8 cellular contexts compared by ENCODE assay signal in the genomic region with DNA sequence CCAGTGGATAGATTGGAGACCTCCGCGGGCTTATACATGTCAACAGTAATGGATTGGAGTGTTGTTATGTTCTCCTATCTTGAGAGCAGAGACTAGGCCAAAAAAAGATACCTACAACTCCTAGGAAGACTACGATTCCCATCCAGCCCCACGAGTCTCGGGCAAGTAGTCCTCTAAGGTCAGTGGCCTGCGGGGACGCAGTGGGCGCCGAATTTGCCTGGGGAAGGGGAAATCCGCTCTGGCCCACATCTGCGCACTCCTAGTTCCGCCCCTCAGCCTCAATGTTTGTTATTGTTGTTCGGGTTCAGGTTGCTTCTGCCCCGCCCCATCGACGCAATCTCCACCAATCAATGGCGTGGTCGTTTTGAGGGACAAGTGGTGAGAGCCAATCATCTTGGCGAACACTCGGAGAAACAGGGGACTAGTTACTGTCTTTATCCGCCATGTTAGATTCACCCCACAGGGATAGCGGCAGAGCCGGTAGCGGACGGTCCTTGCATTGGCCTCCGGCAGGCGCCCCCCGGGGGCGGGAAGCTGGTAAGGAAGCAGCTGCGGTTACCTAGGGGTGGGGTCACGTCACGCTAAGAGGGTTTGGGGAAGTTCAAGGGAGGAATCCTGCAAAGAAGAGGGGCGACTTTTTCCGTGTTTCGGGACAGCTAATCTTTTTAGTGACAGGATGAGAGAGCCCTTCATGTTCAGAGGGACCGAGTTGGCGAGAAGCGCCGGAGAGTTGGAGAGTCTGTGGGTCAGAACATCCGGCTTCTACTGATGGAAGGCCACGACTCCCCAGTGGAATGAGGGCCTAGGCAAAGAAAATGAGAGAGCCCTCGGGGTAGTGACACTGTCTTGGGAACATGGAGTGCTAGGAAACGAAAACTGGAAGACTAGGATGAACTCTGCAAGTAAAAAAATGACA. TPM values are rescaled to one million over a fixed set of nuclear protein-coding genes. Genes with fewer than 3 reads are reported as not detected.
DNase-seq lines count a peak whose midpoint lies in the region; ATAC-seq, FAIRE-seq and TF ChIP-seq lines count a peak whose summit lies in the region.

A gene with protein sequence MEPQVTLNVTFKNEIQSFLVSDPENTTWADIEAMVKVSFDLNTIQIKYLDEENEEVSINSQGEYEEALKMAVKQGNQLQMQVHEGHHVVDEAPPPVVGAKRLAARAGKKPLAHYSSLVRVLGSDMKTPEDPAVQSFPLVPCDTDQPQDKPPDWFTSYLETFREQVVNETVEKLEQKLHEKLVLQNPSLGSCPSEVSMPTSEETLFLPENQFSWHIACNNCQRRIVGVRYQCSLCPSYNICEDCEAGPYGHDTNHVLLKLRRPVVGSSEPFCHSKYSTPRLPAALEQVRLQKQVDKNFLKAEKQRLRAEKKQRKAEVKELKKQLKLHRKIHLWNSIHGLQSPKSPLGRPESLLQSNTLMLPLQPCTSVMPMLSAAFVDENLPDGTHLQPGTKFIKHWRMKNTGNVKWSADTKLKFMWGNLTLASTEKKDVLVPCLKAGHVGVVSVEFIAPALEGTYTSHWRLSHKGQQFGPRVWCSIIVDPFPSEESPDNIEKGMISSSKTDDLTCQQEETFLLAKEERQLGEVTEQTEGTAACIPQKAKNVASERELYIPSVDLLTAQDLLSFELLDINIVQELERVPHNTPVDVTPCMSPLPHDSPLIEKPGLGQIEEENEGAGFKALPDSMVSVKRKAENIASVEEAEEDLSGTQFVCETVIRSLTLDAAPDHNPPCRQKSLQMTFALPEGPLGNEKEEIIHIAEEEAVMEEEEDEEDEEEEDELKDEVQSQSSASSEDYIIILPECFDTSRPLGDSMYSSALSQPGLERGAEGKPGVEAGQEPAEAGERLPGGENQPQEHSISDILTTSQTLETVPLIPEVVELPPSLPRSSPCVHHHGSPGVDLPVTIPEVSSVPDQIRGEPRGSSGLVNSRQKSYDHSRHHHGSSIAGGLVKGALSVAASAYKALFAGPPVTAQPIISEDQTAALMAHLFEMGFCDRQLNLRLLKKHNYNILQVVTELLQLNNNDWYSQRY (plus strand): TSS at position 449 of the 916 bp plus-strand sequence. CDS start 4,586 bp downstream, outside the sequence.

- H3K36me3 ChIP-seq in astrocyte (ENCODE audit: insufficient read depth, low read length), result peaks cover under 1% of the 10 kb centered on the region
- peaks cover 2% of the 10 kb centered on the region for H3K36me3 ChIP-seq in rectal smooth muscle tissue (ENCODE audit: control insufficient read depth, insufficient read depth, low read length)
- no peaks in the 10 kb centered on the region for H3K36me3 ChIP-seq in aorta (ENCODE audit: control insufficient read depth in 1 of 2, insufficient read depth in 2 of 2, low read length in 1 of 2)

- H3K9ac ChIP-seq in astrocyte (ENCODE audit: low read length) (peak within 1 kb of the TSS; percentile 92), rectal smooth muscle tissue (ENCODE audit: low read length) (peak within 1 kb of the TSS; percentile 95)

- H3K9me3 ChIP-seq in astrocyte (ENCODE audit: insufficient read depth, low read depth, low read length), result no peaks in the 10 kb centered on the region
- no peaks in the 10 kb centered on the region for H3K9me3 ChIP-seq in aorta (ENCODE audit: control insufficient read depth, low read length)

- H3K4me3 Mint-ChIP-seq in T-helper 2 cell treated with Interferon-gamma antibody and Interleukin-4, amounts not matched to agents 5 μg/mL and 100 μg/mL, for 36 hours, result no peak within 1 kb of the TSS
- H3K4me3 Mint-ChIP-seq in astrocyte (ENCODE audit: unreplicated experiment), result no peak within 1 kb of the TSS

- ATAC-seq in HG02973 (IDR thresholded peaks at IDR 0.05; ENCODE audit: unreplicated experiment) (peak; percentile 71), aorta (ENCODE audit: low FRiP score) (peak; percentile 94)

- peak within 1 kb of the TSS; percentile 95 for H3K4me2 ChIP-seq in astrocyte (ENCODE audit: low read length)

- H2AFZ ChIP-seq in astrocyte (ENCODE audit: low read depth, low read length), result peak within 1 kb of the TSS; percentile 90

- H3K27me3 ChIP-seq in astrocyte (ENCODE audit: insufficient read depth, low read length), result no peaks in the 10 kb centered on the region
- no peaks in the 10 kb centered on the region for H3K27me3 ChIP-seq in rectal smooth muscle tissue (ENCODE audit: control insufficient read depth, insufficient read depth, low read length)
- H3K27me3 ChIP-seq in aorta (ENCODE audit: control insufficient read depth in 1 of 2, insufficient read depth in 2 of 2, low read length in 1 of 2), result no peaks in the 10 kb centered on the region

- intact Hi-C loops in aorta (cut with DNase I), result loop anchor here (2.0 to 10.0 kb wide), 7 partner anchors 44 to 184 kb away; a partner anchor contains a TSS

- WGBS in aorta, 2 donors, result 0% methylated on average over 43 of the region's 43 CpGs

- H3K79me2 ChIP-seq in astrocyte (ENCODE audit: insufficient read depth, low read length), result peaks cover 33% of the 10 kb centered on the region

- no peaks in the 10 kb centered on the region for H3K9me3 Mint-ChIP-seq in T-helper 2 cell treated with Interferon-gamma antibody and Interleukin-4, amounts not matched to agents 5 μg/mL and 100 μg/mL, for 36 hours
- no peaks in the 10 kb centered on the region for H3K9me3 Mint-ChIP-seq in astrocyte (ENCODE audit: unreplicated experiment)

- no peaks in the 10 kb centered on the region for H4K20me1 ChIP-seq in astrocyte (ENCODE audit: insufficient read depth, low read length)

- DNase-seq in GM18507 (ENCODE audit: extremely low spot score, insufficient read length, low read depth) (peak; percentile 86), NCI-H1930 (lab: John Stamatoyannopoulos, UW) (peak; percentile 97), astrocyte (ENCODE audit: low read depth) (peak; percentile 93), hepatic stellate cell (ENCODE audit: low spot score) (peak; percentile 96), aorta (peak; percentile 94 to 96)
- DNase-seq in T-helper 2 cell treated with Interferon-gamma antibody and Interleukin-4, amounts not matched to agents 5 μg/mL and 100 μg/mL, for 36 hours (ENCODE audit: low spot score), result peak; percentile 97

- H3K27ac Mint-ChIP-seq in T-helper 2 cell treated with Interferon-gamma antibody and Interleukin-4, amounts not matched to agents 5 μg/mL and 100 μg/mL, for 36 hours, result no peak within 1 kb of the TSS
- H3K27ac Mint-ChIP-seq in astrocyte (ENCODE audit: unreplicated experiment), result no peak within 1 kb of the TSS

- H3K27ac ChIP-seq in astrocyte (ENCODE audit: low read depth, low read length) (peak within 1 kb of the TSS; percentile 94), rectal smooth muscle tissue (ENCODE audit: low read depth, low read length) (peak within 1 kb of the TSS; percentile 99), aorta (ENCODE audit: low read depth in 1 of 2, low read length in 2 of 2) (peak within 1 kb of the TSS; percentile 96 to 97)

- H3K27me3 Mint-ChIP-seq in T-helper 2 cell treated with Interferon-gamma antibody and Interleukin-4, amounts not matched to agents 5 μg/mL and 100 μg/mL, for 36 hours (ENCODE audit: low read depth), result no peaks in the 10 kb centered on the region
- H3K27me3 Mint-ChIP-seq in astrocyte (ENCODE audit: low read depth, unreplicated experiment), result no peaks in the 10 kb centered on the region

- peaks cover 13% of the 10 kb centered on the region for H3K36me3 Mint-ChIP-seq in T-helper 2 cell treated with Interferon-gamma antibody and Interleukin-4, amounts not matched to agents 5 μg/mL and 100 μg/mL, for 36 hours (ENCODE audit: low read depth)
- H3K36me3 Mint-ChIP-seq in astrocyte (ENCODE audit: low read depth, unreplicated experiment), result peaks cover 3% of the 10 kb centered on the region

- H3K4me1 ChIP-seq in astrocyte (ENCODE audit: insufficient read depth, low read length), result peaks cover 20% of the 10 kb centered on the region
- peaks cover 22% of the 10 kb centered on the region for H3K4me1 ChIP-seq in rectal smooth muscle tissue (ENCODE audit: control insufficient read depth, insufficient read depth, low read length)
- no peaks in the 10 kb centered on the region for H3K4me1 ChIP-seq in aorta (ENCODE audit: control insufficient read depth in 1 of 2, insufficient read depth in 2 of 2, low read length in 2 of 2)

- no peak for TF ChIP-seq CTCF in astrocyte (IDR thresholded peaks at IDR 0.05; ENCODE audit: insufficient read depth, low read depth, low read length)

- FAIRE-seq in GM18507 (lab: Jason Lieb, UNC), result peak; percentile 98
- peak; percentile 73 for FAIRE-seq in astrocyte (lab: Jason Lieb, UNC)

- H3K4me1 Mint-ChIP-seq in T-helper 2 cell treated with Interferon-gamma antibody and Interleukin-4, amounts not matched to agents 5 μg/mL and 100 μg/mL, for 36 hours (ENCODE audit: low read depth), result peaks cover 31% of the 10 kb centered on the region
- peaks cover 15% of the 10 kb centered on the region for H3K4me1 Mint-ChIP-seq in astrocyte (ENCODE audit: low read depth, unreplicated experiment)

- peak within 1 kb of the TSS; percentile 90 for H3K4me3 ChIP-seq in astrocyte (ENCODE audit: insufficient read depth, low read depth, low read length)
- H3K4me3 ChIP-seq in rectal smooth muscle tissue (ENCODE audit: low read length), result peak within 1 kb of the TSS; percentile 96
- H3K4me3 ChIP-seq in aorta (ENCODE audit: low read length in 2 of 2), result peak within 1 kb of the TSS; percentile 79 to 85

RNA-seq across cellular contexts. Expression of the gene that starts here (rescaled TPM):
- total RNA-seq in astrocyte (46.8 and 53.6 TPM in 2 replicates), aorta (10 to 100 TPM; 93.7 to 99.1 TPM)
- 10 to 100 TPM; 52.3 to 55.4 TPM for polyA plus RNA-seq in aorta

Comparison
In these comparisons a context has a peak if more than half of its experiments do, and no peak if none do; other contexts are left out.
1. Peak in every context shown above with its lines: DNase-seq, ATAC-seq, H3K4me3 ChIP-seq and H3K27ac ChIP-seq.